Comparison of ENCODE assay signal across 15 cellular contexts in genomic region chr6:117487831-117488230, GRCh38.
"Had no signal": no experiment of that assay in that cellular context is flagged by ENCODE, and none has a peak within 500 bp of the region (broad histone marks: within the 10 kb centered on the region; RNA-seq: fewer than 3 reads in every experiment).

No MANE protein-coding gene starts in this region.

- H3K4me3 ChIP-seq: psoas muscle, sigmoid colon had no signal

- FAIRE-seq: TTC549 had no signal

- DNase-seq: activated B cell treated with CpG ODN at 0.5 μM for 24 hours; activated CD4-positive, alpha-beta T cell treated with anti-CD3 and anti-CD28 coated beads, Interleukin-2, amount 10 ng/mL, durations not matched to agents 24 days and 14 days; activated CD8-positive, alpha-beta memory T cell treated with anti-CD3 and anti-CD28 coated beads for 24 hours; activated naive CD4-positive, alpha-beta T cell treated with Interleukin-2 at 50 U/mL for 16 hours; cortex of kidney; effector CD8-positive, alpha-beta T cell; foreskin keratinocyte; head of caudate nucleus; islet precursor cell; psoas muscle; sigmoid colon; stimulated activated CD4-positive, alpha-beta T cell treated with anti-CD3 and anti-CD28 coated beads, Interleukin-2, amount 100 ng/mL, for 24 hours; stimulated activated naive B cell treated with anti-CD40 and anti-IgM and Interleukin-4, amounts not matched to agents 10 μg/mL and 1 μg/mL and 100 μg/mL, for 72 hours; T-helper 2 cell had no signal
